In the genomic region with DNA sequence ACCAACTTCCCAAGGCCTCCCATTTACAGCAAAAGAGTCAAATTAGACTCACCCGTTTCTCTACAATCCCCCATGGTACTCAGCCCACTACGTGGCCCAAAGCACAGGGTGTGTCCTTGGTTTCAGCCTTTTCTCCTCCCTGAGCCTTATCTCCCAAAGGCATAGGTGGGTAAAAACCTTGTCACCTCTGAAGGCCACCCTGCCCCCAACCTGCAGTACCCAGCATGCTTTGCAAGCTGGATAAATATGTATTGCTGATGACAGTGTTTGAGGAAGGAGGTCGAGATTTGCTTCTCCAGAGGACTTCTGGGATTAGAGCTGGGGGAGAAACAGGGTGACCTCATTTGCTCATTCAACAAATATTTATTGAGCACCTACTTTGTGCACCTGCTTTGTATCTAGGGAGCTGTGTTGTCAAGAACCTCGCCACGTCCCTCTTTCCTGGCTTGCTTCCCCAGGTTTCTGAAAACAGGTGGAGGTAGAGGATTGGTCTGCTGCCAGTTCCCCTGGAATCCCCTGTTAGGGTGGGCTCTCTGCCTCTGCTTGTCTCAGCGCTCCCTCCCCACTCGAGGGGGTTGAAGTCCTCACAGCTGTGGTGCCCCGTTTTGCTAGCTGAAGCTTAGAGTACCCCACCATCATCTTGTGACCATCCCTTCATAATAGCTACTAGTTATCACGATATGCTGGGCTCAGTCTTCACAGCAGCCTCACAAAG, we compare ENCODE assay signal across 1 cellular context.
TF ChIP-seq lines count a peak whose summit lies in the region.

No MANE protein-coding gene starts in this region.

TF ChIP-seq in HepG2, 621 proteins besides CTCF, POLR2A, EP300 and RAD21 (continued from another document and continues in another):
- TF ChIP-seq, protein P1, sequence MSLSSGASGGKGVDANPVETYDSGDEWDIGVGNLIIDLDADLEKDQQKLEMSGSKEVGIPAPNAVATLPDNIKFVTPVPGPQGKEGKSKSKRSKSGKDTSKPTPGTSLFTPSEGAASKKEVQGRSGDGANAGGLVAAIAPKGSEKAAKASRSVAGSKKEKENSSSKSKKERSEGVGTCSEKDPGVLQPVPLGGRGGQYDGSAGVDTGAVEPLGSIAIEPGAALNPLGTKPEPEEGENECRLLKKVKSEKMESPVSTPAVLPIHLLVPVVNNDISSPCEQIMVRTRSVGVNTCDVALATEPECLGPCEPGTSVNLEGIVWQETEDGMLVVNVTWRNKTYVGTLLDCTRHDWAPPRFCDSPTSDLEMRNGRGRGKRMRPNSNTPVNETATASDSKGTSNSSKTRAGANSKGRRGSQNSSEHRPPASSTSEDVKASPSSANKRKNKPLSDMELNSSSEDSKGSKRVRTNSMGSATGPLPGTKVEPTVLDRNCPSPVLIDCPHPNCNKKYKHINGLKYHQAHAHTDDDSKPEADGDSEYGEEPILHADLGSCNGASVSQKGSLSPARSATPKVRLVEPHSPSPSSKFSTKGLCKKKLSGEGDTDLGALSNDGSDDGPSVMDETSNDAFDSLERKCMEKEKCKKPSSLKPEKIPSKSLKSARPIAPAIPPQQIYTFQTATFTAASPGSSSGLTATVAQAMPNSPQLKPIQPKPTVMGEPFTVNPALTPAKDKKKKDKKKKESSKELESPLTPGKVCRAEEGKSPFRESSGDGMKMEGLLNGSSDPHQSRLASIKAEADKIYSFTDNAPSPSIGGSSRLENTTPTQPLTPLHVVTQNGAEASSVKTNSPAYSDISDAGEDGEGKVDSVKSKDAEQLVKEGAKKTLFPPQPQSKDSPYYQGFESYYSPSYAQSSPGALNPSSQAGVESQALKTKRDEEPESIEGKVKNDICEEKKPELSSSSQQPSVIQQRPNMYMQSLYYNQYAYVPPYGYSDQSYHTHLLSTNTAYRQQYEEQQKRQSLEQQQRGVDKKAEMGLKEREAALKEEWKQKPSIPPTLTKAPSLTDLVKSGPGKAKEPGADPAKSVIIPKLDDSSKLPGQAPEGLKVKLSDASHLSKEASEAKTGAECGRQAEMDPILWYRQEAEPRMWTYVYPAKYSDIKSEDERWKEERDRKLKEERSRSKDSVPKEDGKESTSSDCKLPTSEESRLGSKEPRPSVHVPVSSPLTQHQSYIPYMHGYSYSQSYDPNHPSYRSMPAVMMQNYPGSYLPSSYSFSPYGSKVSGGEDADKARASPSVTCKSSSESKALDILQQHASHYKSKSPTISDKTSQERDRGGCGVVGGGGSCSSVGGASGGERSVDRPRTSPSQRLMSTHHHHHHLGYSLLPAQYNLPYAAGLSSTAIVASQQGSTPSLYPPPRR (CRISPR knock-in tag; IDR thresholded peaks at IDR 0.05; ENCODE audit: borderline replicate concordance) = peak; percentile 30; the same call in 1 of the 2 replicates
- TF ChIP-seq, protein P2, sequence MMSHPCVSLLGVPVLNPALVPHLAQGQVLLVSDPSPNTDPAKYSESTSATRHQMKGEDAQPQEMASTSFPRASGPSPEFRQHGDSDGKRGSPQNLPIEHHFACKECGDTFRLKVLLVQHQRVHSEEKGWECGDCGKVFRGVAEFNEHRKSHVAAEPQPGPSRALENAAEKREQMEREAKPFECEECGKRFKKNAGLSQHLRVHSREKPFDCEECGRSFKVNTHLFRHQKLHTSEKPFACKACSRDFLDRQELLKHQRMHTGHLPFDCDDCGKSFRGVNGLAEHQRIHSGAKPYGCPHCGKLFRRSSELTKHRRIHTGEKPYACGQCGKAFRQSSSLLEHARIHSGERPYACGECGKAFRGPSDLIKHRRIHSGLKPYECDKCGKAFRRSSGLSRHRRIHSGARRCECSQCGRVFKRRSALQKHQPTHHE (CRISPR knock-in tag; IDR thresholded peaks at IDR 0.05; ENCODE audit: borderline replicate concordance) = no peak
- TF ChIP-seq NKX3-1 (CRISPR knock-in tag; IDR thresholded peaks at IDR 0.05) (no peak), RNF2 (conservative IDR thresholded peaks at IDR 0.05; ENCODE audit: low read depth) (no peak), ZNF678 (CRISPR knock-in tag; IDR thresholded peaks at IDR 0.05) (no peak), MTF2 (CRISPR knock-in tag; IDR thresholded peaks at IDR 0.05; ENCODE audit: borderline replicate concordance) (no peak), TMF1 (CRISPR knock-in tag; IDR thresholded peaks at IDR 0.05; ENCODE audit: low read depth) (no peak), ZNF326 (CRISPR knock-in tag; IDR thresholded peaks at IDR 0.05; ENCODE audit: borderline replicate concordance) (no peak), ZNF274 (CRISPR knock-in tag; IDR thresholded peaks at IDR 0.05) (no peak; the same call in 1 of the 2 replicates), CENPX (CRISPR knock-in tag; IDR thresholded peaks at IDR 0.05) (no peak), ZBTB38 (CRISPR knock-in tag; IDR thresholded peaks at IDR 0.05) (no peak)
- TF ChIP-seq, protein P3, sequence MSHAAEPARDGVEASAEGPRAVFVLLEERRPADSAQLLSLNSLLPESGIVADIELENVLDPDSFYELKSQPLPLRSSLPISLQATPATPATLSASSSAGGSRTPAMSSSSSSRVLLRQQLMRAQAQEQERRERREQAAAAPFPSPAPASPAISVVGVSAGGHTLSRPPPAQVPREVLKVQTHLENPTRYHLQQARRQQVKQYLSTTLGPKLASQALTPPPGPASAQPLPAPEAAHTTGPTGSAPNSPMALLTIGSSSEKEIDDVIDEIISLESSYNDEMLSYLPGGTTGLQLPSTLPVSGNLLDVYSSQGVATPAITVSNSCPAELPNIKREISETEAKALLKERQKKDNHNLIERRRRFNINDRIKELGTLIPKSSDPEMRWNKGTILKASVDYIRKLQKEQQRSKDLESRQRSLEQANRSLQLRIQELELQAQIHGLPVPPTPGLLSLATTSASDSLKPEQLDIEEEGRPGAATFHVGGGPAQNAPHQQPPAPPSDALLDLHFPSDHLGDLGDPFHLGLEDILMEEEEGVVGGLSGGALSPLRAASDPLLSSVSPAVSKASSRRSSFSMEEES (CRISPR knock-in tag; IDR thresholded peaks at IDR 0.05) = no peak
- TF ChIP-seq, protein P4, sequence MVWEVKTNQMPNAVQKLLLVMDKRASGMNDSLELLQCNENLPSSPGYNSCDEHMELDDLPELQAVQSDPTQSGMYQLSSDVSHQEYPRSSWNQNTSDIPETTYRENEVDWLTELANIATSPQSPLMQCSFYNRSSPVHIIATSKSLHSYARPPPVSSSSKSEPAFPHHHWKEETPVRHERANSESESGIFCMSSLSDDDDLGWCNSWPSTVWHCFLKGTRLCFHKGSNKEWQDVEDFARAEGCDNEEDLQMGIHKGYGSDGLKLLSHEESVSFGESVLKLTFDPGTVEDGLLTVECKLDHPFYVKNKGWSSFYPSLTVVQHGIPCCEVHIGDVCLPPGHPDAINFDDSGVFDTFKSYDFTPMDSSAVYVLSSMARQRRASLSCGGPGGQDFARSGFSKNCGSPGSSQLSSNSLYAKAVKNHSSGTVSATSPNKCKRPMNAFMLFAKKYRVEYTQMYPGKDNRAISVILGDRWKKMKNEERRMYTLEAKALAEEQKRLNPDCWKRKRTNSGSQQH (CRISPR knock-in tag; IDR thresholded peaks at IDR 0.05; ENCODE audit: low read depth) = no peak
- TF ChIP-seq, protein P5, sequence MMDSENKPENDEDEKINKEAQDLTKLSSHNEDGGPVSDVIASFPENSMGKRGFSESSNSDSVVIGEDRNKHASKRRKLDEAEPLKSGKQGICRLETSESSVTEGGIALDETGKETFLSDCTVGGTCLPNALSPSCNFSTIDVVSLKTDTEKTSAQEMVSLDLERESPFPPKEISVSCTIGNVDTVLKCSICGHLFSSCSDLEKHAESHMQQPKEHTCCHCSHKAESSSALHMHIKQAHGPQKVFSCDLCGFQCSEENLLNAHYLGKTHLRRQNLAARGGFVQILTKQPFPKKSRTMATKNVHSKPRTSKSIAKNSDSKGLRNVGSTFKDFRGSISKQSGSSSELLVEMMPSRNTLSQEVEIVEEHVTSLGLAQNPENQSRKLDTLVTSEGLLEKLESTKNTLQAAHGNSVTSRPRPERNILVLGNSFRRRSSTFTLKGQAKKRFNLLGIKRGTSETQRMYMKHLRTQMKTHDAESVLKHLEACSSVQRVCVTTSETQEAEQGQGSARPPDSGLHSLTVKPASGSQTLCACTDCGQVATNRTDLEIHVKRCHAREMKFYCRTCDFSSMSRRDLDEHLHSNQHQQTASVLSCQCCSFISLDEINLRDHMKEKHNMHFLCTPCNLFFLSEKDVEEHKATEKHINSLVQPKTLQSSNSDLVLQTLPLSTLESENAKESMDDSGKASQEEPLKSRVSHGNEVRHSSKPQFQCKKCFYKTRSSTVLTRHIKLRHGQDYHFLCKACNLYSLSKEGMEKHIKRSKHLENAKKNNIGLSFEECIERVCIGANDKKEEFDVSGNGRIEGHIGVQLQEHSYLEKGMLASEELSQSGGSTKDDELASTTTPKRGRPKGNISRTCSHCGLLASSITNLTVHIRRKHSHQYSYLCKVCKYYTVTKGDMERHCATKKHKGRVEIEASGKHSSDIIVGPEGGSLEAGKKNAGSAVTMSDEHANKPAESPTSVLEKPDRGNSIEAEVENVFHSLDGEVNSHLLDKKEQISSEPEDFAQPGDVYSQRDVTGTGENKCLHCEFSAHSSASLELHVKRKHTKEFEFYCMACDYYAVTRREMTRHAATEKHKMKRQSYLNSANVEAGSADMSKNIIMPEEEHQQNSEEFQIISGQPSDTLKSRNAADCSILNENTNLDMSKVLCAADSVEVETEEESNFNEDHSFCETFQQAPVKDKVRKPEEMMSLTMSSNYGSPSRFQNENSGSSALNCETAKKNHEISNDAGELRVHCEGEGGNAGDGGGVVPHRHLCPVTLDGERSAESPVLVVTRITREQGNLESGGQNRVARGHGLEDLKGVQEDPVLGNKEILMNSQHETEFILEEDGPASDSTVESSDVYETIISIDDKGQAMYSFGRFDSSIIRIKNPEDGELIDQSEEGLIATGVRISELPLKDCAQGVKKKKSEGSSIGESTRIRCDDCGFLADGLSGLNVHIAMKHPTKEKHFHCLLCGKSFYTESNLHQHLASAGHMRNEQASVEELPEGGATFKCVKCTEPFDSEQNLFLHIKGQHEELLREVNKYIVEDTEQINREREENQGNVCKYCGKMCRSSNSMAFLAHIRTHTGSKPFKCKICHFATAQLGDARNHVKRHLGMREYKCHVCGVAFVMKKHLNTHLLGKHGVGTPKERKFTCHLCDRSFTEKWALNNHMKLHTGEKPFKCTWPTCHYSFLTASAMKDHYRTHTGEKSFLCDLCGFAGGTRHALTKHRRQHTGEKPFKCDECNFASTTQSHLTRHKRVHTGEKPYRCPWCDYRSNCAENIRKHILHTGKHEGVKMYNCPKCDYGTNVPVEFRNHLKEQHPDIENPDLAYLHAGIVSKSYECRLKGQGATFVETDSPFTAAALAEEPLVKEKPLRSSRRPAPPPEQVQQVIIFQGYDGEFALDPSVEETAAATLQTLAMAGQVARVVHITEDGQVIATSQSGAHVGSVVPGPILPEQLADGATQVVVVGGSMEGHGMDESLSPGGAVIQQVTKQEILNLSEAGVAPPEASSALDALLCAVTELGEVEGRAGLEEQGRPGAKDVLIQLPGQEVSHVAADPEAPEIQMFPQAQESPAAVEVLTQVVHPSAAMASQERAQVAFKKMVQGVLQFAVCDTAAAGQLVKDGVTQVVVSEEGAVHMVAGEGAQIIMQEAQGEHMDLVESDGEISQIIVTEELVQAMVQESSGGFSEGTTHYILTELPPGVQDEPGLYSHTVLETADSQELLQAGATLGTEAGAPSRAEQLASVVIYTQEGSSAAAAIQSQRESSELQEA (CRISPR knock-in tag; IDR thresholded peaks at IDR 0.05; ENCODE audit: not compliant biosample characterization) = no peak
- TF ChIP-seq, protein P6, sequence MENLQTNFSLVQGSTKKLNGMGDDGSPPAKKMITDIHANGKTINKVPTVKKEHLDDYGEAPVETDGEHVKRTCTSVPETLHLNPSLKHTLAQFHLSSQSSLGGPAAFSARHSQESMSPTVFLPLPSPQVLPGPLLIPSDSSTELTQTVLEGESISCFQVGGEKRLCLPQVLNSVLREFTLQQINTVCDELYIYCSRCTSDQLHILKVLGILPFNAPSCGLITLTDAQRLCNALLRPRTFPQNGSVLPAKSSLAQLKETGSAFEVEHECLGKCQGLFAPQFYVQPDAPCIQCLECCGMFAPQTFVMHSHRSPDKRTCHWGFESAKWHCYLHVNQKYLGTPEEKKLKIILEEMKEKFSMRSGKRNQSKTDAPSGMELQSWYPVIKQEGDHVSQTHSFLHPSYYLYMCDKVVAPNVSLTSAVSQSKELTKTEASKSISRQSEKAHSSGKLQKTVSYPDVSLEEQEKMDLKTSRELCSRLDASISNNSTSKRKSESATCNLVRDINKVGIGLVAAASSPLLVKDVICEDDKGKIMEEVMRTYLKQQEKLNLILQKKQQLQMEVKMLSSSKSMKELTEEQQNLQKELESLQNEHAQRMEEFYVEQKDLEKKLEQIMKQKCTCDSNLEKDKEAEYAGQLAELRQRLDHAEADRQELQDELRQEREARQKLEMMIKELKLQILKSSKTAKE (CRISPR knock-in tag; IDR thresholded peaks at IDR 0.05; ENCODE audit: borderline replicate concordance) = no peak
- TF ChIP-seq, protein P7, sequence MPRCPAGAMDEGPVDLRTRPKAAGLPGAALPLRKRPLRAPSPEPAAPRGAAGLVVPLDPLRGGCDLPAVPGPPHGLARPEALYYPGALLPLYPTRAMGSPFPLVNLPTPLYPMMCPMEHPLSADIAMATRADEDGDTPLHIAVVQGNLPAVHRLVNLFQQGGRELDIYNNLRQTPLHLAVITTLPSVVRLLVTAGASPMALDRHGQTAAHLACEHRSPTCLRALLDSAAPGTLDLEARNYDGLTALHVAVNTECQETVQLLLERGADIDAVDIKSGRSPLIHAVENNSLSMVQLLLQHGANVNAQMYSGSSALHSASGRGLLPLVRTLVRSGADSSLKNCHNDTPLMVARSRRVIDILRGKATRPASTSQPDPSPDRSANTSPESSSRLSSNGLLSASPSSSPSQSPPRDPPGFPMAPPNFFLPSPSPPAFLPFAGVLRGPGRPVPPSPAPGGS (CRISPR knock-in tag; IDR thresholded peaks at IDR 0.05) = no peak
- TF ChIP-seq, protein P8, sequence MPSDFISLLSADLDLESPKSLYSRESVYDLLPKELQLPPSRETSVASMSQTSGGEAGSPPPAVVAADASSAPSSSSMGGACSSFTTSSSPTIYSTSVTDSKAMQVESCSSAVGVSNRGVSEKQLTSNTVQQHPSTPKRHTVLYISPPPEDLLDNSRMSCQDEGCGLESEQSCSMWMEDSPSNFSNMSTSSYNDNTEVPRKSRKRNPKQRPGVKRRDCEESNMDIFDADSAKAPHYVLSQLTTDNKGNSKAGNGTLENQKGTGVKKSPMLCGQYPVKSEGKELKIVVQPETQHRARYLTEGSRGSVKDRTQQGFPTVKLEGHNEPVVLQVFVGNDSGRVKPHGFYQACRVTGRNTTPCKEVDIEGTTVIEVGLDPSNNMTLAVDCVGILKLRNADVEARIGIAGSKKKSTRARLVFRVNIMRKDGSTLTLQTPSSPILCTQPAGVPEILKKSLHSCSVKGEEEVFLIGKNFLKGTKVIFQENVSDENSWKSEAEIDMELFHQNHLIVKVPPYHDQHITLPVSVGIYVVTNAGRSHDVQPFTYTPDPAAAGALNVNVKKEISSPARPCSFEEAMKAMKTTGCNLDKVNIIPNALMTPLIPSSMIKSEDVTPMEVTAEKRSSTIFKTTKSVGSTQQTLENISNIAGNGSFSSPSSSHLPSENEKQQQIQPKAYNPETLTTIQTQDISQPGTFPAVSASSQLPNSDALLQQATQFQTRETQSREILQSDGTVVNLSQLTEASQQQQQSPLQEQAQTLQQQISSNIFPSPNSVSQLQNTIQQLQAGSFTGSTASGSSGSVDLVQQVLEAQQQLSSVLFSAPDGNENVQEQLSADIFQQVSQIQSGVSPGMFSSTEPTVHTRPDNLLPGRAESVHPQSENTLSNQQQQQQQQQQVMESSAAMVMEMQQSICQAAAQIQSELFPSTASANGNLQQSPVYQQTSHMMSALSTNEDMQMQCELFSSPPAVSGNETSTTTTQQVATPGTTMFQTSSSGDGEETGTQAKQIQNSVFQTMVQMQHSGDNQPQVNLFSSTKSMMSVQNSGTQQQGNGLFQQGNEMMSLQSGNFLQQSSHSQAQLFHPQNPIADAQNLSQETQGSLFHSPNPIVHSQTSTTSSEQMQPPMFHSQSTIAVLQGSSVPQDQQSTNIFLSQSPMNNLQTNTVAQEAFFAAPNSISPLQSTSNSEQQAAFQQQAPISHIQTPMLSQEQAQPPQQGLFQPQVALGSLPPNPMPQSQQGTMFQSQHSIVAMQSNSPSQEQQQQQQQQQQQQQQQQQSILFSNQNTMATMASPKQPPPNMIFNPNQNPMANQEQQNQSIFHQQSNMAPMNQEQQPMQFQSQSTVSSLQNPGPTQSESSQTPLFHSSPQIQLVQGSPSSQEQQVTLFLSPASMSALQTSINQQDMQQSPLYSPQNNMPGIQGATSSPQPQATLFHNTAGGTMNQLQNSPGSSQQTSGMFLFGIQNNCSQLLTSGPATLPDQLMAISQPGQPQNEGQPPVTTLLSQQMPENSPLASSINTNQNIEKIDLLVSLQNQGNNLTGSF (CRISPR knock-in tag; IDR thresholded peaks at IDR 0.05) = no peak
